Comparison of ENCODE assay signal across 19 cellular contexts in the genomic region with DNA sequence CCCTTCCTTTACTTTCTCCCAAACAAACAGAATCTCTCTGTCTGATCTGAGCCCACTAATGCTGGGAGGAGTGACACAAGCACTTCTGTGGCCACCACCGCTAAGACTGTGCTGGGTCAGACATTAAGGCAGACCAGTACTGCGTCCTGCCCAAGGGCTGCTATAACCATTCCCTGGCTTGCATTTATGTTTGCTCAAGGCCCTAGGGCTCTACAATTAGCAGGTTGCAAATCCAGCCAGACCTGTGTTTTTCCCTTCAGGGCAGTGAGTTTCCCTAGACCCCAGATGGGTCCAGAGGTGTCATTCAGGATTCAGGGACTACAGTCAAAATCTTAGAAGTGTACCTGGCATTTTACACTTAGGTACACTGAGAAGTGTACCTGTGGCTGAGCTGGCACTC.
"Had no signal": no experiment of that assay in that cellular context is flagged by ENCODE, and none has a peak within 500 bp of the region (broad histone marks: within the 10 kb centered on the region; RNA-seq: fewer than 3 reads in every experiment).

No MANE protein-coding gene starts in this region.

- DNase-seq: stimulated activated CD4-positive, alpha-beta T cell treated with anti-CD3 and anti-CD28 coated beads, Interleukin-2, amount 100 ng/mL, for 48 hours; stimulated activated CD4-positive, alpha-beta T cell treated with anti-CD3 and anti-CD28 coated beads, Interleukin-4, amount 100 ng/mL, for 1 hour; stimulated activated CD4-positive, alpha-beta T cell treated with anti-CD3 and anti-CD28 coated beads, Interleukin-4, amount 100 ng/mL, for 24 hours; stimulated activated CD4-positive, alpha-beta T cell treated with anti-CD3 and anti-CD28 coated beads, Interleukin-4, amount 100 ng/mL, for 4 hours; stimulated activated CD8-positive, alpha-beta memory T cell treated with anti-CD3 and anti-CD28 coated beads, Interleukin-4, amount 100 ng/mL, for 48 hours; stimulated activated naive B cell treated with anti-CD40 and anti-IgM and Interleukin-4, amounts not matched to agents 10 μg/mL and 1 μg/mL and 100 μg/mL, for 72 hours; stimulated activated naive CD4-positive, alpha-beta T cell; stimulated activated naive CD4-positive, alpha-beta T cell treated with Interleukin-2 at 50 U/mL for 16 hours; stimulated activated naive CD8-positive, alpha-beta T cell treated with anti-CD3 and anti-CD28 coated beads, Interleukin-15, amount 100 ng/mL, for 72 hours; stimulated activated naive CD8-positive, alpha-beta T cell treated with anti-CD3 and anti-CD28 coated beads, Interleukin-15, Interleukin-2, amounts not matched to agents 100 U/mL and 50 U/mL, for 24 hours; stomach; substantia nigra; testis; thyroid gland; tibial artery; transverse colon; upper lobe of left lung; upper lobe of right lung; uterus had no signal
